In the genomic region with DNA sequence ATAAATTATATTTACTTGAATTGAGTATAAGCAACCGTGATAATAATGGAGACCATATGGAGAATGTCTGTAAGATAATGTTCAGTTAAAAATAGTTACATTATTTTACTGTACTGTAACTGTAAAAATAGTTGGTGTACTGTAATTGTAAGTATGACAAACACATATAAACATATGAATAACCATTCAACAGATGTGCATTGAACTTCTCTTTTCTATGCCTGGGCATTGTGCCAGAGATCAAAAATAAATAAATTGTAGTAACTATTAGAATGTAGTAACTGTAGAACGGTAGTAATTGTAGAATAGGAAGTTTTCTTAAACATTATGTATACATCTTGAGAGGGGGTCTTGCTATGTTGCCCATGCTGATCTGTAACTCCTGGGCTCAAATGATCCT, we compare ENCODE assay signal across 23 cellular contexts.
DNase-seq lines count a peak whose midpoint lies in the region; ATAC-seq, FAIRE-seq and TF ChIP-seq lines count a peak whose summit lies in the region.
"Had no signal": no experiment of that assay in that cellular context is flagged by ENCODE, and none has a peak within 500 bp of the region (broad histone marks: within the 10 kb centered on the region; RNA-seq: fewer than 3 reads in every experiment).

No MANE protein-coding gene starts in this region.

- H3K4me1 ChIP-seq in MM.1S (ENCODE audit: low read length) (peaks cover 21% of the 10 kb centered on the region), endothelial cell of umbilical vein (ENCODE audit: control insufficient read depth, extremely low read depth, insufficient read depth, low read length) (peaks cover 3% of the 10 kb centered on the region), gastrocnemius medialis (peaks cover 0 to 3% of the 10 kb centered on the region in 2 donors)

- H3K9me3 Mint-ChIP-seq in nephron, result no peaks in the 10 kb centered on the region
- H3K9me3 Mint-ChIP-seq: CD8-positive, alpha-beta T cell; T-cell had no signal

- H3K4me3 ChIP-seq in MM.1S (ENCODE audit: low read length) (no peak overlapping the region), endothelial cell of umbilical vein (replicated peaks in 1 of 3; ENCODE audit: insufficient read depth in 1 of 3, low read depth in 1 of 3, low read length in 3 of 3) (no peak overlapping the region), gastrocnemius medialis (no peak overlapping the region)

- in situ Hi-C loops in gastrocnemius medialis (cut with MboI; ENCODE audit: low sequenced_read_pairs in 4 of 4), result loop anchor here in 1 of 4 donors (10.0 kb wide), 1 partner anchor 355 kb away; no protein-coding TSS in a partner anchor

- no peak for TF ChIP-seq CTCF in MM.1S (IDR thresholded peaks at IDR 0.05; ENCODE audit: low read length)
- TF ChIP-seq CTCF in endothelial cell of umbilical vein (IDR thresholded peaks at IDR 0.05; ENCODE audit: extremely low read depth in 1 of 2, insufficient read depth in 1 of 2, low read depth in 1 of 2, low read length in 2 of 2), result no peak
- TF ChIP-seq CTCF in nephron (IDR thresholded peaks at IDR 0.05; ENCODE audit: unreplicated experiment in 3 of 3), result no peak
- no peak for TF ChIP-seq CTCF in gastrocnemius medialis (IDR thresholded peaks at IDR 0.05 in 4 of 5, conservative IDR thresholded peaks at IDR 0.05 in 1 of 5)

- no peaks in the 10 kb centered on the region for H3K9me3 ChIP-seq in MM.1S (replicated peaks; ENCODE audit: insufficient read depth, low read length)
- H3K9me3 ChIP-seq in endothelial cell of umbilical vein (replicated peaks; ENCODE audit: control insufficient read depth, insufficient read depth, low read length), result no peaks in the 10 kb centered on the region
- no peaks in the 10 kb centered on the region for H3K9me3 ChIP-seq in gastrocnemius medialis
- H3K9me3 ChIP-seq: SK-N-SH had no signal

- no peak overlapping the region for H2AFZ ChIP-seq in MM.1S (ENCODE audit: low read length)
- H2AFZ ChIP-seq in endothelial cell of umbilical vein (ENCODE audit: low read depth, low read length), result no peak overlapping the region

- H3K9me2 ChIP-seq in MM.1S (replicated peaks; ENCODE audit: insufficient read depth, low read length), result no peaks in the 10 kb centered on the region
- H3K9me2 ChIP-seq: SK-N-SH had no signal

- no peaks in the 10 kb centered on the region for H3K9me1 ChIP-seq in endothelial cell of umbilical vein (replicated peaks; ENCODE audit: control insufficient read depth, extremely low read depth, insufficient read depth, low read length)

- H3F3A ChIP-seq in MM.1S (ENCODE audit: insufficient read depth, low read length), result no peaks in the 10 kb centered on the region

- H3K79me2 ChIP-seq in MM.1S (ENCODE audit: low read length), result no peaks in the 10 kb centered on the region
- no peaks in the 10 kb centered on the region for H3K79me2 ChIP-seq in endothelial cell of umbilical vein (ENCODE audit: control insufficient read depth, insufficient read depth, low read length)

- no peaks in the 10 kb centered on the region for H4K20me1 ChIP-seq in MM.1S (ENCODE audit: insufficient read depth, low read length)
- no peaks in the 10 kb centered on the region for H4K20me1 ChIP-seq in endothelial cell of umbilical vein (replicated peaks; ENCODE audit: control insufficient read depth, extremely low read depth, insufficient read depth, low read length)

- H3K27me3 Mint-ChIP-seq in nephron (ENCODE audit: low read depth), result no peaks in the 10 kb centered on the region
- H3K27me3 Mint-ChIP-seq: T-cell had no signal

- ATAC-seq in gastrocnemius medialis, result no peak
- ATAC-seq: CD8-positive, alpha-beta T cell; T-cell had no signal

- H3K4me3 Mint-ChIP-seq in nephron, result no peak overlapping the region
- H3K4me3 Mint-ChIP-seq: CD8-positive, alpha-beta T cell; T-cell had no signal

- no peak overlapping the region; the same call in 1 of the 2 replicates for H3K27ac ChIP-seq in MM.1S (ENCODE audit: low read length)
- no peak overlapping the region for H3K27ac ChIP-seq in endothelial cell of umbilical vein (ENCODE audit: insufficient read depth, low read depth, low read length)
- H3K27ac ChIP-seq in gastrocnemius medialis, result no peak overlapping the region

- CTCF ChIA-PET in endothelial cell of umbilical vein (lab: Charles Lee), result interaction anchor here (1.1 to 2.3 kb wide), 5 partner anchors 53 to 451 kb away, joined by 3 to 20 read pairs (median 11); no protein-coding TSS in a partner anchor

- intact Hi-C loops in endothelial cell of umbilical vein (cut with micrococcal nuclease) (loop anchor here (2.0 to 5.0 kb wide), 2 partner anchors 178 to 289 kb away; no protein-coding TSS in a partner anchor), gastrocnemius medialis (cut with DNase I; ENCODE audit: low total_unique reads) (loop anchor here (2.0 kb wide), 2 partner anchors 357 to 451 kb away; no protein-coding TSS in a partner anchor)

- H3K9ac ChIP-seq in MM.1S (ENCODE audit: low read length) (no peak overlapping the region), endothelial cell of umbilical vein (replicated peaks; ENCODE audit: extremely low read depth, insufficient read depth, low read length) (no peak overlapping the region)
- H3K9ac ChIP-seq: SK-N-SH had no signal

- POLR2A ChIA-PET in endothelial cell of umbilical vein (lab: Charles Lee), result no interaction called here

- no peak for FAIRE-seq in endothelial cell of umbilical vein (lab: Jason Lieb, UNC)
- FAIRE-seq: H54 had no signal

- peaks cover 18% of the 10 kb centered on the region for H3K4me1 Mint-ChIP-seq in nephron
- H3K4me1 Mint-ChIP-seq: T-cell had no signal

- H3K27me3 ChIP-seq in MM.1S (replicated peaks; ENCODE audit: insufficient read depth, low read length) (no peaks in the 10 kb centered on the region), endothelial cell of umbilical vein (ENCODE audit: control insufficient read depth in 2 of 2, insufficient read depth in 2 of 2, low read length in 2 of 2) (no peaks in the 10 kb centered on the region), gastrocnemius medialis (no peaks in the 10 kb centered on the region)

- H3K27ac Mint-ChIP-seq in nephron, result peak overlapping the region in 2 of 3 experiments; percentile 29 to 76
- H3K27ac Mint-ChIP-seq: CD8-positive, alpha-beta T cell; T-cell had no signal

- H3K36me3 ChIP-seq in MM.1S (replicated peaks; ENCODE audit: insufficient read depth, low read length) (no peaks in the 10 kb centered on the region), endothelial cell of umbilical vein (ENCODE audit: control insufficient read depth in 2 of 2, extremely low read depth in 1 of 2, insufficient read depth in 2 of 2, low read length in 2 of 2) (no peaks in the 10 kb centered on the region), gastrocnemius medialis (peaks cover 0 to 23% of the 10 kb centered on the region in 2 donors)

- DNase-seq in ELR (ENCODE audit: low read depth) (peak; percentile 66), MM.1S (no peak), endothelial cell of umbilical vein (ENCODE audit: low read depth, low spot score) (peak; percentile 40), midbrain (lab: John Stamatoyannopoulos, UW) (no peak), SKM-1 treated with dmso at 0.1 percent for 144 hours (lab: John Stamatoyannopoulos, UW; ENCODE audit: unreplicated experiment) (no peak), gastrocnemius medialis (no peak)
- DNase-seq: AML-193; C1 segment of cervical spinal cord; Calu3; CD8-positive, alpha-beta T cell; KG1; NCI-H1105; NCI-H146; NCI-H2081; NCI-H2171; NCI-H345; NCI-H524; NCI-H774; SHP77 treated with DMSO at 0.1 percent for 48 hours; SK-N-SH; T-cell had no signal

- H3K36me3 Mint-ChIP-seq in nephron (ENCODE audit: low read depth), result peaks cover 3% of the 10 kb centered on the region

- no TSS peak for BruUV-seq in endothelial cell of umbilical vein (replicated peaks; lab: Mats Ljungman, UMichigan)

- H3K4me2 ChIP-seq in MM.1S (ENCODE audit: low read depth, low read length) (peak overlapping the region; percentile 29; the same call in 1 of the 2 replicates), endothelial cell of umbilical vein (ENCODE audit: insufficient read depth, low read length) (no peak overlapping the region)
- H3K4me2 ChIP-seq: SK-N-SH had no signal

- TF ChIP-seq POLR2A in endothelial cell of umbilical vein (IDR thresholded peaks at IDR 0.05; ENCODE audit: low read depth, low read length) (no peak), gastrocnemius medialis (IDR thresholded peaks at IDR 0.05) (no peak)

- dilution Hi-C loops in endothelial cell of umbilical vein (cut with MboI; ENCODE audit: extremely low pct_ligation_motif_present, low sequenced_read_pairs), result no loop called here

TF ChIP-seq in endothelial cell of umbilical vein, 7 proteins besides CTCF, POLR2A, EP300 and RAD21:
- TF ChIP-seq POLR2AphosphoS5 (IDR thresholded peaks at IDR 0.05; ENCODE audit: insufficient read depth, low read depth, low read length), result no peak

Comparison
In these comparisons a context has a peak if more than half of its experiments do, and no peak if none do; other contexts are left out.
1. DNase-seq: peak in ELR (single experiment) and endothelial cell of umbilical vein (single experiment); none in MM.1S (single experiment), midbrain (single experiment), SKM-1 treated with dmso at 0.1 percent for 144 hours (single experiment) and gastrocnemius medialis (0 of 2).